10 cellular contexts compared by ENCODE assay signal in genomic region chr10:3757250-3757637, GRCh38. TPM values are rescaled to one million over a fixed set of nuclear protein-coding genes. Genes with fewer than 3 reads are reported as not detected.
A peak's percentile ranks its signal among the peaks of the same experiment; 100 is the strongest.
DNase-seq lines count a peak whose midpoint lies in the region; ATAC-seq and TF ChIP-seq lines count a peak whose summit lies in the region.
"Had no signal": no experiment of that assay in that cellular context is flagged by ENCODE, and none has a peak within 500 bp of the region (broad histone marks: within the 10 kb centered on the region; RNA-seq: fewer than 3 reads in every experiment).

No MANE protein-coding gene starts in this region.

- no peak overlapping the region for H3K4me3 Mint-ChIP-seq in activated naive CD4-positive, alpha-beta T cell treated with anti-CD3 and anti-CD28 coated beads, Interleukin-2, amount 10 ng/mL, durations not matched to agents 7 days and 5 days
- peak overlapping the region; percentile 59 for H3K4me3 Mint-ChIP-seq in activated CD8-positive, alpha-beta T cell treated with anti-CD3 and anti-CD28 coated beads for 36 hours
- H3K4me3 Mint-ChIP-seq in immature natural killer cell: peak overlapping the region; percentile 59 to 79 (median 78)
- H3K4me3 Mint-ChIP-seq in type B pancreatic cell: no peak overlapping the region

- peaks cover 4% of the 10 kb centered on the region for H3K9me3 Mint-ChIP-seq in activated naive CD4-positive, alpha-beta T cell treated with anti-CD3 and anti-CD28 coated beads, Interleukin-2, amount 10 ng/mL, durations not matched to agents 7 days and 5 days
- peaks cover 4% of the 10 kb centered on the region for H3K9me3 Mint-ChIP-seq in activated CD8-positive, alpha-beta T cell treated with anti-CD3 and anti-CD28 coated beads for 36 hours
- no peaks in the 10 kb centered on the region for H3K9me3 Mint-ChIP-seq in immature natural killer cell
- peaks cover 6% of the 10 kb centered on the region for H3K9me3 Mint-ChIP-seq in type B pancreatic cell

- peak overlapping the region; percentile 90 for H3K27ac Mint-ChIP-seq in activated naive CD4-positive, alpha-beta T cell treated with anti-CD3 and anti-CD28 coated beads, Interleukin-2, amount 10 ng/mL, durations not matched to agents 7 days and 5 days
- H3K27ac Mint-ChIP-seq in activated CD8-positive, alpha-beta T cell treated with anti-CD3 and anti-CD28 coated beads for 36 hours: peak overlapping the region; percentile 98
- H3K27ac Mint-ChIP-seq in immature natural killer cell (peak overlapping the region; percentile 77 to 97 (median 95)), type B pancreatic cell (peak overlapping the region; percentile 46)

- intact Hi-C loops in activated CD8-positive, alpha-beta T cell treated with anti-CD3 and anti-CD28 coated beads for 36 hours (cut with micrococcal nuclease): loop anchor here (10.0 kb wide), 1 partner anchor 132 kb away; no protein-coding TSS in a partner anchor

- ATAC-seq in activated CD8-positive, alpha-beta T cell treated with anti-CD3 and anti-CD28 coated beads for 36 hours: peak; percentile 25
- ATAC-seq in GM18498 (IDR thresholded peaks at IDR 0.05; ENCODE audit: unreplicated experiment): no peak

- peaks cover 74% of the 10 kb centered on the region for H3K4me1 Mint-ChIP-seq in activated naive CD4-positive, alpha-beta T cell treated with anti-CD3 and anti-CD28 coated beads, Interleukin-2, amount 10 ng/mL, durations not matched to agents 7 days and 5 days
- peaks cover 74% of the 10 kb centered on the region for H3K4me1 Mint-ChIP-seq in activated CD8-positive, alpha-beta T cell treated with anti-CD3 and anti-CD28 coated beads for 36 hours (ENCODE audit: low read depth)
- H3K4me1 Mint-ChIP-seq in immature natural killer cell (peaks cover 36 to 38% of the 10 kb centered on the region in 2 donors), type B pancreatic cell (ENCODE audit: unreplicated experiment) (peaks cover 21% of the 10 kb centered on the region)

- CTCF ChIA-PET in activated naive CD4-positive, alpha-beta T cell treated with anti-CD3 and anti-CD28 coated beads, Interleukin-2, amount 10 ng/mL, durations not matched to agents 7 days and 5 days (lab: Charles Lee): interaction anchor here (1.0 to 1.6 kb wide), 5 partner anchors 18 to 899 kb away, joined by 3 to 6 read pairs (median 3); partner anchors contain the start of gene KLF6
- CTCF ChIA-PET in activated CD8-positive, alpha-beta T cell treated with anti-CD3 and anti-CD28 coated beads for 36 hours (lab: Charles Lee): interaction anchor here (0.7 to 1.8 kb wide), 7 partner anchors 9 to 53 kb away, joined by 3 to 6 read pairs (median 5); no protein-coding TSS in a partner anchor

- H3K36me3 Mint-ChIP-seq in activated naive CD4-positive, alpha-beta T cell treated with anti-CD3 and anti-CD28 coated beads, Interleukin-2, amount 10 ng/mL, durations not matched to agents 7 days and 5 days: peaks cover 8% of the 10 kb centered on the region
- peaks cover 3% of the 10 kb centered on the region for H3K36me3 Mint-ChIP-seq in activated CD8-positive, alpha-beta T cell treated with anti-CD3 and anti-CD28 coated beads for 36 hours (ENCODE audit: low read depth)
- H3K36me3 Mint-ChIP-seq in immature natural killer cell (peaks cover 0 to 3% (median 0%) of the 10 kb centered on the region in 3 donors), type B pancreatic cell (no peaks in the 10 kb centered on the region)

- no peak for TF ChIP-seq CTCF in activated CD8-positive, alpha-beta T cell treated with anti-CD3 and anti-CD28 coated beads for 36 hours (IDR thresholded peaks at IDR 0.05)
- TF ChIP-seq CTCF in type B pancreatic cell (conservative IDR thresholded peaks at IDR 0.05): no peak

- POLR2A ChIA-PET in activated CD8-positive, alpha-beta T cell treated with anti-CD3 and anti-CD28 coated beads for 36 hours (lab: Charles Lee): interaction anchor here (1.0 to 6.8 kb wide), 8 partner anchors 10 to 193 kb away, joined by 3 to 77 read pairs (median 10); partner anchors contain the start of gene KLF6

- peak; percentile 32 for DNase-seq in activated naive CD4-positive, alpha-beta T cell treated with anti-CD3 and anti-CD28 coated beads, Interleukin-2, amount 10 ng/mL, durations not matched to agents 7 days and 5 days
- DNase-seq in activated naive CD4-positive, alpha-beta T cell treated with Interleukin-2 at 50 U/mL for 16 hours: no peak
- peak; percentile 57 for DNase-seq in activated CD8-positive, alpha-beta T cell treated with anti-CD3 and anti-CD28 coated beads for 36 hours
- DNase-seq in immature natural killer cell (no peak), type B pancreatic cell (ENCODE audit: extremely low spot score, unreplicated experiment) (no peak), occipital lobe (lab: John Stamatoyannopoulos, UW) (no peak), activated gamma-delta T cell (lab: John Stamatoyannopoulos, UW) (no peak)
- DNase-seq: effector CD8-positive, alpha-beta T cell; NCI-H2029 treated with DMSO at 0.1 percent for 48 hours had no signal

- no peaks in the 10 kb centered on the region for H3K27me3 Mint-ChIP-seq in activated naive CD4-positive, alpha-beta T cell treated with anti-CD3 and anti-CD28 coated beads, Interleukin-2, amount 10 ng/mL, durations not matched to agents 7 days and 5 days
- H3K27me3 Mint-ChIP-seq in activated CD8-positive, alpha-beta T cell treated with anti-CD3 and anti-CD28 coated beads for 36 hours: no peaks in the 10 kb centered on the region
- H3K27me3 Mint-ChIP-seq in immature natural killer cell (ENCODE audit: low read depth in 3 of 3) (peaks cover 0 to 7% (median 6%) of the 10 kb centered on the region in 3 donors), type B pancreatic cell (peaks cover 3% of the 10 kb centered on the region)

RNA-seq across cellular contexts. Expression of gene KLF6, which starts 27.8 kb away (rescaled TPM):
- total RNA-seq in activated CD8-positive, alpha-beta T cell treated with anti-CD3 and anti-CD28 coated beads for 36 hours: 100 to 1,000 TPM; 116 to 120 TPM
- polyA plus RNA-seq in immature natural killer cell: 100 to 1,000 TPM; 343 to 423 (median 353) TPM
- 117 and 269 TPM in 2 replicates for total RNA-seq in type B pancreatic cell (ENCODE audit: low replicate concordance)
- total RNA-seq in occipital lobe: 91.9 TPM

Comparison
In these comparisons a context has a peak if more than half of its experiments do, and no peak if none do; other contexts are left out.
1. DNase-seq: peak in activated naive CD4-positive, alpha-beta T cell treated with anti-CD3 and anti-CD28 coated beads, Interleukin-2, amount 10 ng/mL, durations not matched to agents 7 days and 5 days (single experiment) and activated CD8-positive, alpha-beta T cell treated with anti-CD3 and anti-CD28 coated beads for 36 hours (single experiment); none in activated naive CD4-positive, alpha-beta T cell treated with Interleukin-2 at 50 U/mL for 16 hours (single experiment), immature natural killer cell (0 of 3), type B pancreatic cell (single experiment), occipital lobe (single experiment) and activated gamma-delta T cell (single experiment).
2. H3K27ac Mint-ChIP-seq: peak in every context shown above with its lines; median percentile 98 in activated CD8-positive, alpha-beta T cell treated with anti-CD3 and anti-CD28 coated beads for 36 hours; 95 in immature natural killer cell; 90 in activated naive CD4-positive, alpha-beta T cell treated with anti-CD3 and anti-CD28 coated beads, Interleukin-2, amount 10 ng/mL, durations not matched to agents 7 days and 5 days; 46 in type B pancreatic cell.
3. H3K4me3 Mint-ChIP-seq: peak in activated CD8-positive, alpha-beta T cell treated with anti-CD3 and anti-CD28 coated beads for 36 hours (single experiment) and immature natural killer cell (5 of 5); none in activated naive CD4-positive, alpha-beta T cell treated with anti-CD3 and anti-CD28 coated beads, Interleukin-2, amount 10 ng/mL, durations not matched to agents 7 days and 5 days (single experiment) and type B pancreatic cell (single experiment).